ENCODE assay signal across 1 cellular context in the genomic region with DNA sequence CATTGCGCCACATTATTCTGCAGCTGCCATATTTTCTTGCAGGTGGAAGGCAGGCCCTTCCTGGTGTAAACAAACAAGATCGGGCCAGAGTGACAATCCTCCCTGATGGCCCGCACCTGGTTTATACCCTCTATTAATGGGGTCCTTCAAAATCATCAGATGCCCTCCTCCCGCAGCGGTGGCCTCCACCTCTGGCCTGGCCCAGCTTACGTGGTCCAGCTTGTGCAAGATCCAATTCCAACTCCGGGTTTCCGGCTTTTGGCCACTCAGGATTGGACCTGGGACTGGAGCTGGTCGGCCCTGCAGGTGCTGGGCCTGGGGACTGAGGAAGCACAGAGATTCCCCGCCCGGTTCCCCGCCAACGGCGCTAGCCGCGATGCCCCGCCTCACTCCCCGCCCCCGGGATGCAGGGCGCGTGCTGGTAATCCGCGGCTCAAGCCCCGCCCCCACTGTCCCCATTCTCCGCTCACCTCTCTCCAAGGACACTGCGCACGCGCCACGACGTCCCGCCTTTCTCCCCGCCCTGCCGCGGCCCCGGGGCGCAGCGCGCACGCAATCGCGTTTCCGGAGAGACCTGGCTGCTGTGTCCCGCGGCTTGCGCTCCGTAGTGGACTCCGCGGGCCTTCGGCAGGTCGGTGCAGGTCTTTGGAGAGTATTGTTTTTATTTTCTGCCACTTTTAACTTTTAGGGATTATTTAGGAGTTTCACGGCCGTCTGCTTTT.
TF ChIP-seq lines count a peak whose summit lies in the region.

A gene (plus strand): TSS at position 555 of the 722 bp plus-strand sequence. CDS start 1,441 bp downstream, outside the sequence.

TF ChIP-seq in K562, 482 proteins besides CTCF, POLR2A, EP300 and RAD21 (continued from another document):
- TF ChIP-seq, protein P1, sequence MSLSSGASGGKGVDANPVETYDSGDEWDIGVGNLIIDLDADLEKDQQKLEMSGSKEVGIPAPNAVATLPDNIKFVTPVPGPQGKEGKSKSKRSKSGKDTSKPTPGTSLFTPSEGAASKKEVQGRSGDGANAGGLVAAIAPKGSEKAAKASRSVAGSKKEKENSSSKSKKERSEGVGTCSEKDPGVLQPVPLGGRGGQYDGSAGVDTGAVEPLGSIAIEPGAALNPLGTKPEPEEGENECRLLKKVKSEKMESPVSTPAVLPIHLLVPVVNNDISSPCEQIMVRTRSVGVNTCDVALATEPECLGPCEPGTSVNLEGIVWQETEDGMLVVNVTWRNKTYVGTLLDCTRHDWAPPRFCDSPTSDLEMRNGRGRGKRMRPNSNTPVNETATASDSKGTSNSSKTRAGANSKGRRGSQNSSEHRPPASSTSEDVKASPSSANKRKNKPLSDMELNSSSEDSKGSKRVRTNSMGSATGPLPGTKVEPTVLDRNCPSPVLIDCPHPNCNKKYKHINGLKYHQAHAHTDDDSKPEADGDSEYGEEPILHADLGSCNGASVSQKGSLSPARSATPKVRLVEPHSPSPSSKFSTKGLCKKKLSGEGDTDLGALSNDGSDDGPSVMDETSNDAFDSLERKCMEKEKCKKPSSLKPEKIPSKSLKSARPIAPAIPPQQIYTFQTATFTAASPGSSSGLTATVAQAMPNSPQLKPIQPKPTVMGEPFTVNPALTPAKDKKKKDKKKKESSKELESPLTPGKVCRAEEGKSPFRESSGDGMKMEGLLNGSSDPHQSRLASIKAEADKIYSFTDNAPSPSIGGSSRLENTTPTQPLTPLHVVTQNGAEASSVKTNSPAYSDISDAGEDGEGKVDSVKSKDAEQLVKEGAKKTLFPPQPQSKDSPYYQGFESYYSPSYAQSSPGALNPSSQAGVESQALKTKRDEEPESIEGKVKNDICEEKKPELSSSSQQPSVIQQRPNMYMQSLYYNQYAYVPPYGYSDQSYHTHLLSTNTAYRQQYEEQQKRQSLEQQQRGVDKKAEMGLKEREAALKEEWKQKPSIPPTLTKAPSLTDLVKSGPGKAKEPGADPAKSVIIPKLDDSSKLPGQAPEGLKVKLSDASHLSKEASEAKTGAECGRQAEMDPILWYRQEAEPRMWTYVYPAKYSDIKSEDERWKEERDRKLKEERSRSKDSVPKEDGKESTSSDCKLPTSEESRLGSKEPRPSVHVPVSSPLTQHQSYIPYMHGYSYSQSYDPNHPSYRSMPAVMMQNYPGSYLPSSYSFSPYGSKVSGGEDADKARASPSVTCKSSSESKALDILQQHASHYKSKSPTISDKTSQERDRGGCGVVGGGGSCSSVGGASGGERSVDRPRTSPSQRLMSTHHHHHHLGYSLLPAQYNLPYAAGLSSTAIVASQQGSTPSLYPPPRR (CRISPR knock-in tag; IDR thresholded peaks at IDR 0.05; ENCODE audit: borderline replicate concordance), result no peak; the same call in 1 of the 2 replicates
- TF ChIP-seq NFIX (CRISPR knock-in tag; IDR thresholded peaks at IDR 0.05; ENCODE audit: low read depth) (peak; percentile 66; the same call in 1 of the 2 replicates), SPI1 (IDR thresholded peaks at IDR 0.05; ENCODE audit: borderline replicate concordance, low read depth, low read length) (no peak), ELF4 (CRISPR knock-in tag; IDR thresholded peaks at IDR 0.05) (0 out of 2 replicates have a peak, but pooled peaks have one; percentile 47), FOXM1 (IDR thresholded peaks at IDR 0.05; ENCODE audit: low read depth) (peak; percentile 72; the same call in 1 of the 2 replicates), FOXM1 (CRISPR knock-in tag; IDR thresholded peaks at IDR 0.05; ENCODE audit: low read depth) (no peak), ZSCAN29 (IDR thresholded peaks at IDR 0.05) (peak; percentile 25; the same call in 1 of the 2 replicates), CREB1 (IDR thresholded peaks at IDR 0.05) (peak; percentile 69), CREB1 (CRISPR knock-in tag; IDR thresholded peaks at IDR 0.05) (peak; percentile 72), ZNF212 (CRISPR knock-in tag; IDR thresholded peaks at IDR 0.05) (0 out of 2 replicates have a peak, but pooled peaks have one; percentile 56), KDM5B (IDR thresholded peaks at IDR 0.05; ENCODE audit: insufficient replicate concordance, low read depth, low read length) (peak; percentile 90), SMARCB1 (IDR thresholded peaks at IDR 0.05; ENCODE audit: insufficient read length, low read depth) (no peak)
- TF ChIP-seq, protein P2, sequence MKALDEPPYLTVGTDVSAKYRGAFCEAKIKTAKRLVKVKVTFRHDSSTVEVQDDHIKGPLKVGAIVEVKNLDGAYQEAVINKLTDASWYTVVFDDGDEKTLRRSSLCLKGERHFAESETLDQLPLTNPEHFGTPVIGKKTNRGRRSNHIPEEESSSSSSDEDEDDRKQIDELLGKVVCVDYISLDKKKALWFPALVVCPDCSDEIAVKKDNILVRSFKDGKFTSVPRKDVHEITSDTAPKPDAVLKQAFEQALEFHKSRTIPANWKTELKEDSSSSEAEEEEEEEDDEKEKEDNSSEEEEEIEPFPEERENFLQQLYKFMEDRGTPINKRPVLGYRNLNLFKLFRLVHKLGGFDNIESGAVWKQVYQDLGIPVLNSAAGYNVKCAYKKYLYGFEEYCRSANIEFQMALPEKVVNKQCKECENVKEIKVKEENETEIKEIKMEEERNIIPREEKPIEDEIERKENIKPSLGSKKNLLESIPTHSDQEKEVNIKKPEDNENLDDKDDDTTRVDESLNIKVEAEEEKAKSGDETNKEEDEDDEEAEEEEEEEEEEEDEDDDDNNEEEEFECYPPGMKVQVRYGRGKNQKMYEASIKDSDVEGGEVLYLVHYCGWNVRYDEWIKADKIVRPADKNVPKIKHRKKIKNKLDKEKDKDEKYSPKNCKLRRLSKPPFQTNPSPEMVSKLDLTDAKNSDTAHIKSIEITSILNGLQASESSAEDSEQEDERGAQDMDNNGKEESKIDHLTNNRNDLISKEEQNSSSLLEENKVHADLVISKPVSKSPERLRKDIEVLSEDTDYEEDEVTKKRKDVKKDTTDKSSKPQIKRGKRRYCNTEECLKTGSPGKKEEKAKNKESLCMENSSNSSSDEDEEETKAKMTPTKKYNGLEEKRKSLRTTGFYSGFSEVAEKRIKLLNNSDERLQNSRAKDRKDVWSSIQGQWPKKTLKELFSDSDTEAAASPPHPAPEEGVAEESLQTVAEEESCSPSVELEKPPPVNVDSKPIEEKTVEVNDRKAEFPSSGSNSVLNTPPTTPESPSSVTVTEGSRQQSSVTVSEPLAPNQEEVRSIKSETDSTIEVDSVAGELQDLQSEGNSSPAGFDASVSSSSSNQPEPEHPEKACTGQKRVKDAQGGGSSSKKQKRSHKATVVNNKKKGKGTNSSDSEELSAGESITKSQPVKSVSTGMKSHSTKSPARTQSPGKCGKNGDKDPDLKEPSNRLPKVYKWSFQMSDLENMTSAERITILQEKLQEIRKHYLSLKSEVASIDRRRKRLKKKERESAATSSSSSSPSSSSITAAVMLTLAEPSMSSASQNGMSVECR (CRISPR knock-in tag; IDR thresholded peaks at IDR 0.05), result peak; percentile 84
- TF ChIP-seq, protein P3, sequence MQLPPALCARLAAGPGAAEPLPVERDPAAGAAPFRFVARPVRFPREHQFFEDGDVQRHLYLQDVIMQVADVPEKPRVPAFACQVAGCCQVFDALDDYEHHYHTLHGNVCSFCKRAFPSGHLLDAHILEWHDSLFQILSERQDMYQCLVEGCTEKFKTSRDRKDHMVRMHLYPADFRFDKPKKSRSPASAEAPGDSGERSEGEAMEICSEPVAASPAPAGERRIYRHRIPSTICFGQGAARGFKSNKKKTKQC (CRISPR knock-in tag; IDR thresholded peaks at IDR 0.05), result peak; percentile 91
- TF ChIP-seq, protein P4, sequence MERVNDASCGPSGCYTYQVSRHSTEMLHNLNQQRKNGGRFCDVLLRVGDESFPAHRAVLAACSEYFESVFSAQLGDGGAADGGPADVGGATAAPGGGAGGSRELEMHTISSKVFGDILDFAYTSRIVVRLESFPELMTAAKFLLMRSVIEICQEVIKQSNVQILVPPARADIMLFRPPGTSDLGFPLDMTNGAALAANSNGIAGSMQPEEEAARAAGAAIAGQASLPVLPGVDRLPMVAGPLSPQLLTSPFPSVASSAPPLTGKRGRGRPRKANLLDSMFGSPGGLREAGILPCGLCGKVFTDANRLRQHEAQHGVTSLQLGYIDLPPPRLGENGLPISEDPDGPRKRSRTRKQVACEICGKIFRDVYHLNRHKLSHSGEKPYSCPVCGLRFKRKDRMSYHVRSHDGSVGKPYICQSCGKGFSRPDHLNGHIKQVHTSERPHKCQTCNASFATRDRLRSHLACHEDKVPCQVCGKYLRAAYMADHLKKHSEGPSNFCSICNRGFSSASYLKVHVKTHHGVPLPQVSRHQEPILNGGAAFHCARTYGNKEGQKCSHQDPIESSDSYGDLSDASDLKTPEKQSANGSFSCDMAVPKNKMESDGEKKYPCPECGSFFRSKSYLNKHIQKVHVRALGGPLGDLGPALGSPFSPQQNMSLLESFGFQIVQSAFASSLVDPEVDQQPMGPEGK (CRISPR knock-in tag; IDR thresholded peaks at IDR 0.05; ENCODE audit: borderline replicate concordance), result no peak
- TF ChIP-seq, protein P5, sequence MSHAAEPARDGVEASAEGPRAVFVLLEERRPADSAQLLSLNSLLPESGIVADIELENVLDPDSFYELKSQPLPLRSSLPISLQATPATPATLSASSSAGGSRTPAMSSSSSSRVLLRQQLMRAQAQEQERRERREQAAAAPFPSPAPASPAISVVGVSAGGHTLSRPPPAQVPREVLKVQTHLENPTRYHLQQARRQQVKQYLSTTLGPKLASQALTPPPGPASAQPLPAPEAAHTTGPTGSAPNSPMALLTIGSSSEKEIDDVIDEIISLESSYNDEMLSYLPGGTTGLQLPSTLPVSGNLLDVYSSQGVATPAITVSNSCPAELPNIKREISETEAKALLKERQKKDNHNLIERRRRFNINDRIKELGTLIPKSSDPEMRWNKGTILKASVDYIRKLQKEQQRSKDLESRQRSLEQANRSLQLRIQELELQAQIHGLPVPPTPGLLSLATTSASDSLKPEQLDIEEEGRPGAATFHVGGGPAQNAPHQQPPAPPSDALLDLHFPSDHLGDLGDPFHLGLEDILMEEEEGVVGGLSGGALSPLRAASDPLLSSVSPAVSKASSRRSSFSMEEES (CRISPR knock-in tag; IDR thresholded peaks at IDR 0.05), result 0 out of 2 replicates have a peak, but pooled peaks have one; percentile 1
